11 cellular contexts compared by ENCODE assay signal in genomic region chr5:140044041-140044440, GRCh38. TPM values are rescaled to one million over a fixed set of nuclear protein-coding genes. Genes with fewer than 3 reads are reported as not detected.
DNase-seq lines count a peak whose midpoint lies in the region; TF ChIP-seq lines count a peak whose summit lies in the region.
"Had no signal": no experiment of that assay in that cellular context is flagged by ENCODE, and none has a peak within 500 bp of the region (broad histone marks: within the 10 kb centered on the region; RNA-seq: fewer than 3 reads in every experiment).

No MANE protein-coding gene starts in this region.

- peaks cover 12% of the 10 kb centered on the region for H3K4me1 Mint-ChIP-seq in activated naive CD4-positive, alpha-beta T cell treated with anti-CD3 and anti-CD28 coated beads, Interleukin-2, amount 50 U/mL, for 24 hours

- H3K36me3 ChIP-seq in SU-DHL-6 (ENCODE audit: low read length) (no peaks in the 10 kb centered on the region), iPS-18a (ENCODE audit: control insufficient read depth, low read depth, low read length) (no peaks in the 10 kb centered on the region)

- peak overlapping the region; percentile 40 for H3K4me3 Mint-ChIP-seq in activated naive CD4-positive, alpha-beta T cell treated with anti-CD3 and anti-CD28 coated beads, Interleukin-2, amount 50 U/mL, for 24 hours

- H3K9ac ChIP-seq in SU-DHL-6 (ENCODE audit: low read length) (no peak overlapping the region), iPS-18a (ENCODE audit: low read length) (no peak overlapping the region)

- H3K9me3 ChIP-seq in SU-DHL-6 (ENCODE audit: insufficient read depth, low read length) (no peaks in the 10 kb centered on the region), iPS-18a (ENCODE audit: control insufficient read depth, low read depth, low read length) (no peaks in the 10 kb centered on the region)

- H3K27ac Mint-ChIP-seq in activated naive CD4-positive, alpha-beta T cell treated with anti-CD3 and anti-CD28 coated beads, Interleukin-2, amount 50 U/mL, for 24 hours = no peak overlapping the region

- H3K4me3 ChIP-seq in SU-DHL-6 (ENCODE audit: insufficient read depth, low read length, poor library complexity, severe bottlenecking) (no peak overlapping the region), iPS-18a (ENCODE audit: low read length) (peak overlapping the region; percentile 62)

- no peaks in the 10 kb centered on the region for H3F3A ChIP-seq in SU-DHL-6 (ENCODE audit: insufficient read depth)

- no peaks in the 10 kb centered on the region for H3K9me2 ChIP-seq in SU-DHL-6 (replicated peaks; ENCODE audit: insufficient read depth, low read length)

- H3K79me2 ChIP-seq in SU-DHL-6 (ENCODE audit: insufficient read depth, low read length) = no peaks in the 10 kb centered on the region

- H3K9me3 Mint-ChIP-seq in activated naive CD4-positive, alpha-beta T cell treated with anti-CD3 and anti-CD28 coated beads, Interleukin-2, amount 50 U/mL, for 24 hours = no peaks in the 10 kb centered on the region

- H3K27me3 ChIP-seq in SU-DHL-6 (ENCODE audit: low read length) (no peaks in the 10 kb centered on the region), iPS-18a (ENCODE audit: control insufficient read depth, insufficient read depth, low read length) (peaks cover 69% of the 10 kb centered on the region)

- peak overlapping the region; percentile 61 for H3K4me2 ChIP-seq in SU-DHL-6 (ENCODE audit: low read depth, low read length, poor library complexity, severe bottlenecking)

- no peak overlapping the region for H2AFZ ChIP-seq in SU-DHL-6 (ENCODE audit: low read depth, low read length, severe bottlenecking)

- no peak for DNase-seq in activated naive CD4-positive, alpha-beta T cell (lab: John Stamatoyannopoulos, UW)
- no peak for DNase-seq in NCI-H1048 (lab: John Stamatoyannopoulos, UW)
- DNase-seq in NCI-H524 treated with DMSO at 0.1 percent for 48 hours (lab: John Stamatoyannopoulos, UW) = no peak
- no peak for DNase-seq in globus pallidus (ENCODE audit: low spot score)
- DNase-seq: amniotic stem cell, NCI-H774 had no signal

- no peaks in the 10 kb centered on the region for H3K36me3 Mint-ChIP-seq in activated naive CD4-positive, alpha-beta T cell treated with anti-CD3 and anti-CD28 coated beads, Interleukin-2, amount 50 U/mL, for 24 hours

- peaks cover 47% of the 10 kb centered on the region for H3K27me3 Mint-ChIP-seq in activated naive CD4-positive, alpha-beta T cell treated with anti-CD3 and anti-CD28 coated beads, Interleukin-2, amount 50 U/mL, for 24 hours

- peaks cover 11% of the 10 kb centered on the region for H3K4me1 ChIP-seq in iPS-18a (ENCODE audit: control insufficient read depth, low read depth, low read length)

- H4K20me1 ChIP-seq in SU-DHL-6 (ENCODE audit: low read depth, low read length) = no peaks in the 10 kb centered on the region

- no peak for TF ChIP-seq CTCF in SU-DHL-6 (IDR thresholded peaks at IDR 0.05; ENCODE audit: insufficient read depth, low read length, poor library complexity, severe bottlenecking)

- H3K27ac ChIP-seq in SU-DHL-6 (ENCODE audit: low read depth, low read length) (no peak overlapping the region), iPS-18a (ENCODE audit: low read length) (no peak overlapping the region), temporal lobe (ENCODE audit: low read depth, low read length) (peak overlapping the region; percentile 50)
- H3K27ac ChIP-seq: SK-N-MC had no signal

RNA-seq across cellular contexts. Expression of gene NRG2, which starts 0.9 kb away (rescaled TPM):
- total RNA-seq in temporal lobe = 3.9 TPM
